Comparison of ENCODE assay signal across 8 cellular contexts in genomic region chr6:106223300-106223930, GRCh38.
DNase-seq lines count a peak whose midpoint lies in the region; ATAC-seq and TF ChIP-seq lines count a peak whose summit lies in the region.

No MANE protein-coding gene starts in this region.

- TF ChIP-seq CTCF in HFF-Myc (IDR thresholded peaks at IDR 0.05; ENCODE audit: low read depth, low read length, missing control alignments) (peak; percentile 50), lower leg skin (IDR thresholded peaks at IDR 0.05) (peak in 1 of 3 donors; percentile 20)

- DNase-seq in DMS53 treated with DMSO at 0.1 percent for 48 hours (lab: John Stamatoyannopoulos, UW; ENCODE audit: unreplicated experiment) (peak; percentile 8), HFF-Myc (ENCODE audit: extremely low read depth, low read depth) (peak; percentile 38), NCI-H2171 treated with DMSO at 0.1 percent for 48 hours (lab: John Stamatoyannopoulos, UW) (peak; percentile 42), cerebellar cortex (ENCODE audit: low spot score) (peak; percentile 84), lower leg skin (ENCODE audit: low spot score in 2 of 2) (peak; percentile 32 to 88)
- DNase-seq in activated CD4-positive, CD25-positive, alpha-beta regulatory T cell (lab: John Stamatoyannopoulos, UW) = peak; percentile 16 to 56 (median 54)
- peak; percentile 16 for DNase-seq in stimulated activated CD8-positive, alpha-beta memory T cell treated with anti-CD3 and anti-CD28 coated beads, Interleukin-12 subunit alpha, Interleukin-12 subunit beta, amount 100 ng/mL, for 24 hours (ENCODE audit: extremely low read depth)

- no peak for TF ChIP-seq POLR2A in lower leg skin (IDR thresholded peaks at IDR 0.05)

- ATAC-seq in HG03442 (IDR thresholded peaks at IDR 0.05; ENCODE audit: unreplicated experiment) = no peak

- H3K4me3 ChIP-seq in HFF-Myc (replicated peaks; ENCODE audit: low read depth, low read length) = no peak overlapping the region
- no peak overlapping the region for H3K4me3 ChIP-seq in lower leg skin (ENCODE audit: low read depth, poor library complexity, severe bottlenecking)

- WGBS in lower leg skin, 2 donors = 29 to 58% methylated on average over 2 of the region's 2 CpGs

- intact Hi-C loops in lower leg skin (cut with DNase I; ENCODE audit: low total_unique reads) = loop anchor here (10.0 kb wide), 2 partner anchors 489 to 789 kb away; no protein-coding TSS in a partner anchor

Comparison
In these comparisons a context has a peak if more than half of its experiments do, and no peak if none do; other contexts are left out.
1. DNase-seq: peak in every context shown above with its lines; median percentile 84 in cerebellar cortex; 60 in lower leg skin; 54 in activated CD4-positive, CD25-positive, alpha-beta regulatory T cell; 42 in NCI-H2171 treated with DMSO at 0.1 percent for 48 hours; 38 in HFF-Myc; 16 in stimulated activated CD8-positive, alpha-beta memory T cell treated with anti-CD3 and anti-CD28 coated beads, Interleukin-12 subunit alpha, Interleukin-12 subunit beta, amount 100 ng/mL, for 24 hours; 8 in DMS53 treated with DMSO at 0.1 percent for 48 hours.